8 cellular contexts compared by ENCODE assay signal in genomic region chr20:1225729-1226313, GRCh38. TPM values are rescaled to one million over a fixed set of nuclear protein-coding genes. Genes with fewer than 3 reads are reported as not detected.
DNase-seq lines count a peak whose midpoint lies in the region; ATAC-seq and TF ChIP-seq lines count a peak whose summit lies in the region.

RAD21L1 (plus strand) TSS chr20:1226044; CDS start chr20:1228454, 2,410 bp downstream.

- no peaks in the 10 kb centered on the region for H3K36me3 ChIP-seq in mammary epithelial cell (ENCODE audit: insufficient read depth, low read length)

- H3K27ac ChIP-seq in mammary epithelial cell (ENCODE audit: insufficient read depth, low read depth, low read length) (no peak within 1 kb of the TSS), skin epidermis (peak within 1 kb of the TSS in 2 of 21 experiments; percentile 38 to 49)

- POLR2A ChIA-PET in activated B cell treated with CpG ODN at 0.5 μM for 24 hours (lab: Charles Lee), result no interaction called here

- H3K27me3 Mint-ChIP-seq in activated B cell treated with CpG ODN at 0.5 μM for 24 hours, result peaks cover 21% of the 10 kb centered on the region

- H2AFZ ChIP-seq in mammary epithelial cell (ENCODE audit: low read depth, low read length), result peak within 1 kb of the TSS; percentile 99

- in situ Hi-C loops in G401 (cut with HindIII; ENCODE audit: low sequenced_read_pairs) (no loop called here), KBM-7 (cut with MboI; ENCODE audit: low pct_unique_long_range_greater_than_20kb, low sequenced_read_pairs) (no loop called here), mammary epithelial cell (cut with MboI; ENCODE audit: low sequenced_read_pairs in 2 of 2) (no loop called here)

- H3K4me3 ChIP-seq in mammary epithelial cell (replicated peaks in 1 of 3; ENCODE audit: insufficient read depth in 1 of 3, low read depth in 2 of 3, low read length in 3 of 3), result peak within 1 kb of the TSS; percentile 54 to 57 (median 56)
- peak within 1 kb of the TSS; percentile 39 to 56 (median 41) for H3K4me3 ChIP-seq in skin epidermis

- peak within 1 kb of the TSS; percentile 76 for H3K4me3 Mint-ChIP-seq in activated B cell treated with CpG ODN at 0.5 μM for 24 hours

- peaks cover 9% of the 10 kb centered on the region for H3K4me1 ChIP-seq in mammary epithelial cell (ENCODE audit: insufficient read depth, low read length)

- no peak within 1 kb of the TSS for H3K27ac Mint-ChIP-seq in activated B cell treated with CpG ODN at 0.5 μM for 24 hours

- DNase-seq in G401 (ENCODE audit: low spot score) (peak; percentile 44), KBM-7 (peak; percentile 55), activated B cell treated with CpG ODN at 0.5 μM for 24 hours (peak; percentile 56), mammary epithelial cell (peak; percentile 52), iPS-NIHi7 (ENCODE audit: extremely low spot score) (peak; percentile 99), inferior parietal cortex (ENCODE audit: extremely low spot score) (no peak)

- H3K9me3 ChIP-seq in mammary epithelial cell (replicated peaks; ENCODE audit: insufficient read depth, low read length), result no peaks in the 10 kb centered on the region

- peaks cover 3% of the 10 kb centered on the region for H3K9me3 Mint-ChIP-seq in activated B cell treated with CpG ODN at 0.5 μM for 24 hours

- H3K27me3 ChIP-seq in mammary epithelial cell (ENCODE audit: insufficient read depth, low read length), result peaks cover 10% of the 10 kb centered on the region

- H3K9ac ChIP-seq in mammary epithelial cell (ENCODE audit: insufficient read depth, low read length), result no peak within 1 kb of the TSS

- dilution Hi-C loops in mammary epithelial cell (cut with HindIII; ENCODE audit: low sequenced_read_pairs), result no loop called here

- peaks cover 13% of the 10 kb centered on the region for H3K4me1 Mint-ChIP-seq in activated B cell treated with CpG ODN at 0.5 μM for 24 hours

- ATAC-seq in activated B cell treated with CpG ODN at 0.5 μM for 24 hours (ENCODE audit: low read depth) (peak; percentile 89), HG02571 (IDR thresholded peaks at IDR 0.05; ENCODE audit: unreplicated experiment) (no peak)

- H3K4me2 ChIP-seq in mammary epithelial cell (ENCODE audit: insufficient read depth, low read depth, low read length), result peak within 1 kb of the TSS; percentile 100

- no peak for TF ChIP-seq CTCF in activated B cell treated with CpG ODN at 0.5 μM for 24 hours (IDR thresholded peaks at IDR 0.05)
- TF ChIP-seq CTCF in mammary epithelial cell (conservative IDR thresholded peaks at IDR 0.05 in 1 of 2, IDR thresholded peaks at IDR 0.05 in 1 of 2; ENCODE audit: extremely low read depth in 1 of 2, insufficient read depth in 1 of 2, low read depth in 1 of 2, low read length in 2 of 2), result no peak

- CTCF ChIA-PET in activated B cell treated with CpG ODN at 0.5 μM for 24 hours (lab: Charles Lee), result no interaction called here
- CTCF ChIA-PET in mammary epithelial cell (lab: Charles Lee; ENCODE audit: low non-redundant PET), result no interaction called here

- no peaks in the 10 kb centered on the region for H4K20me1 ChIP-seq in mammary epithelial cell (ENCODE audit: insufficient read depth, low read length)

- no peaks in the 10 kb centered on the region for H3K36me3 Mint-ChIP-seq in activated B cell treated with CpG ODN at 0.5 μM for 24 hours (ENCODE audit: low read depth)

- WGBS in mammary epithelial cell (ENCODE audit: low coverage, missing lambda C conversion rate), result 0% methylated on average over 9 of the region's 66 CpGs

- intact Hi-C loops in activated B cell treated with CpG ODN at 0.5 μM for 24 hours (cut with micrococcal nuclease) (loop anchor here (1.0 to 10.0 kb wide), 4 partner anchors 40 to 384 kb away; partner anchors contain the start of genes NSFL1C, PSMF1 and SNPH), mammary epithelial cell (cut with micrococcal nuclease) (loop anchor here (5.0 kb wide), 1 partner anchor 211 kb away; no protein-coding TSS in a partner anchor)

- no TSS peak for BruUV-seq in mammary epithelial cell (replicated peaks; lab: Mats Ljungman, UMichigan)

- no peaks in the 10 kb centered on the region for H3K79me2 ChIP-seq in mammary epithelial cell (ENCODE audit: insufficient read depth, low read length)

RNA-seq across cellular contexts. Expression of gene RAD21L1, which starts in this region (rescaled TPM):
- total RNA-seq in G401 (2014; rRNA removed; shearing (Covaris generic)), result not detected in 2 replicates
- total RNA-seq in activated B cell treated with CpG ODN at 0.5 μM for 24 hours (not detected in 2 replicates), mammary epithelial cell (not detected)
- not detected for polyA plus RNA-seq in mammary epithelial cell
- not detected for polyA minus RNA-seq in mammary epithelial cell

Comparison
In these comparisons a context has a peak if more than half of its experiments do, and no peak if none do; other contexts are left out.
1. Peak in DNase-seq in G401; RNA of the gene not detected or under 1 TPM.
2. Peak in DNase-seq and ATAC-seq in activated B cell treated with CpG ODN at 0.5 μM for 24 hours; RNA of the gene not detected or under 1 TPM.
3. Peak in DNase-seq, H3K4me3 ChIP-seq and H3K4me2 ChIP-seq in mammary epithelial cell; RNA of the gene not detected or under 1 TPM.